Comparison of ENCODE assay signal across 20 cellular contexts in genomic region chr3:100766069-100766468, GRCh38. TPM values are rescaled to one million over a fixed set of nuclear protein-coding genes. Genes with fewer than 3 reads are reported as not detected.
DNase-seq lines count a peak whose midpoint lies in the region; ATAC-seq, FAIRE-seq and TF ChIP-seq lines count a peak whose summit lies in the region.
"Had no signal": no experiment of that assay in that cellular context is flagged by ENCODE, and none has a peak within 500 bp of the region (broad histone marks: within the 10 kb centered on the region; RNA-seq: fewer than 3 reads in every experiment).

No MANE protein-coding gene starts in this region.

- H3K27ac ChIP-seq in right cardiac atrium (ENCODE audit: low read length), result no peak overlapping the region
- H3K27ac ChIP-seq: Peyer's patch had no signal

- WGBS in right cardiac atrium, result 96% methylated on average over 2 of the region's 2 CpGs

- no peak for FAIRE-seq in bronchial epithelial cell (lab: Jason Lieb, UNC)

- H3K9me3 ChIP-seq in right cardiac atrium (ENCODE audit: control insufficient read depth, low read length), result no peaks in the 10 kb centered on the region
- H3K9me3 ChIP-seq: Caco-2, Peyer's patch had no signal

- intact Hi-C loops in right cardiac atrium (cut with DNase I), result no loop called here

- H3K4me1 ChIP-seq in right cardiac atrium (ENCODE audit: control insufficient read depth, insufficient read depth, low read length), result no peaks in the 10 kb centered on the region
- H3K4me1 ChIP-seq: Caco-2, Peyer's patch had no signal

- no peak for DNase-seq in activated naive CD4-positive, alpha-beta T cell treated with anti-CD3 and anti-CD28 coated beads, Interleukin-2, amount 50 U/mL, for 72 hours (ENCODE audit: low spot score in 2 of 2)
- no peak for DNase-seq in activated naive CD4-positive, alpha-beta T cell treated with Interleukin-2 at 50 U/mL for 16 hours
- peak; percentile 29 for DNase-seq in SW480 (ENCODE audit: low spot score)
- DNase-seq in bronchial epithelial cell (ENCODE audit: low read depth), result peak; percentile 74
- DNase-seq in stimulated activated naive CD8-positive, alpha-beta T cell treated with anti-CD3 and anti-CD28 coated beads, Interleukin-15, amount 100 ng/mL, for 72 hours, result no peak
- no peak for DNase-seq in right cardiac atrium
- DNase-seq: ACHN; AML-193; Caco-2; CD4-positive, CD25-positive, alpha-beta regulatory T cell; DMS153; EL; KBM-7; NCI-H1436; NCI-H2029; NCI-H2171 treated with DMSO at 0.1 percent for 48 hours; NCI-H510A; Peyer's patch; SHP77 had no signal

- H3K9me3 Mint-ChIP-seq in activated naive CD4-positive, alpha-beta T cell treated with anti-CD3 and anti-CD28 coated beads, Interleukin-2, amount 50 U/mL, for 72 hours, result no peaks in the 10 kb centered on the region
- no peaks in the 10 kb centered on the region for H3K9me3 Mint-ChIP-seq in stimulated activated naive CD8-positive, alpha-beta T cell treated with anti-CD3 and anti-CD28 coated beads, Interleukin-15, amount 100 ng/mL, for 72 hours
- H3K9me3 Mint-ChIP-seq: CD4-positive, CD25-positive, alpha-beta regulatory T cell had no signal

- H3K36me3 Mint-ChIP-seq in activated naive CD4-positive, alpha-beta T cell treated with anti-CD3 and anti-CD28 coated beads, Interleukin-2, amount 50 U/mL, for 72 hours, result no peaks in the 10 kb centered on the region

- H3K36me3 ChIP-seq in bronchial epithelial cell (ENCODE audit: control insufficient read depth, insufficient read depth, low read length), result no peaks in the 10 kb centered on the region
- H3K36me3 ChIP-seq: Peyer's patch had no signal

- H3K4me3 ChIP-seq in bronchial epithelial cell (ENCODE audit: low read depth, low read length), result no peak overlapping the region
- H3K4me3 ChIP-seq in right cardiac atrium (ENCODE audit: low read length), result no peak overlapping the region
- H3K4me3 ChIP-seq: Peyer's patch had no signal

- H3K27me3 ChIP-seq in bronchial epithelial cell (ENCODE audit: control insufficient read depth, insufficient read depth, low read length) (no peaks in the 10 kb centered on the region), right cardiac atrium (ENCODE audit: control insufficient read depth, insufficient read depth) (no peaks in the 10 kb centered on the region)
- H3K27me3 ChIP-seq: Peyer's patch had no signal

- H3K27ac Mint-ChIP-seq in activated naive CD4-positive, alpha-beta T cell treated with anti-CD3 and anti-CD28 coated beads, Interleukin-2, amount 50 U/mL, for 72 hours, result no peak overlapping the region
- H3K27ac Mint-ChIP-seq in stimulated activated naive CD8-positive, alpha-beta T cell treated with anti-CD3 and anti-CD28 coated beads, Interleukin-15, amount 100 ng/mL, for 72 hours, result no peak overlapping the region
- H3K27ac Mint-ChIP-seq: CD4-positive, CD25-positive, alpha-beta regulatory T cell had no signal

- H3K27me3 Mint-ChIP-seq in stimulated activated naive CD8-positive, alpha-beta T cell treated with anti-CD3 and anti-CD28 coated beads, Interleukin-15, amount 100 ng/mL, for 72 hours, result no peaks in the 10 kb centered on the region
- H3K27me3 Mint-ChIP-seq: CD4-positive, CD25-positive, alpha-beta regulatory T cell had no signal

- ATAC-seq in activated naive CD4-positive, alpha-beta T cell treated with anti-CD3 and anti-CD28 coated beads, Interleukin-2, amount 50 U/mL, for 72 hours, result peak; percentile 55 to 72
- peak; percentile 71 for ATAC-seq in stimulated activated naive CD8-positive, alpha-beta T cell treated with anti-CD3 and anti-CD28 coated beads, Interleukin-15, amount 100 ng/mL, for 72 hours
- no peak for ATAC-seq in GM21515 (IDR thresholded peaks at IDR 0.05; ENCODE audit: unreplicated experiment)
- no peak for ATAC-seq in right cardiac atrium

- peaks cover 15% of the 10 kb centered on the region for H3K4me1 Mint-ChIP-seq in stimulated activated naive CD8-positive, alpha-beta T cell treated with anti-CD3 and anti-CD28 coated beads, Interleukin-15, amount 100 ng/mL, for 72 hours
- H3K4me1 Mint-ChIP-seq: CD4-positive, CD25-positive, alpha-beta regulatory T cell had no signal

- no peak overlapping the region for H3K4me3 Mint-ChIP-seq in stimulated activated naive CD8-positive, alpha-beta T cell treated with anti-CD3 and anti-CD28 coated beads, Interleukin-15, amount 100 ng/mL, for 72 hours
- H3K4me3 Mint-ChIP-seq: CD4-positive, CD25-positive, alpha-beta regulatory T cell had no signal

- TF ChIP-seq CTCF in bronchial epithelial cell (IDR thresholded peaks at IDR 0.05; ENCODE audit: insufficient read depth, low read length, severe bottlenecking), result no peak

RNA-seq across cellular contexts. Expression of gene TFG, which starts 56.8 kb away (rescaled TPM):
- total RNA-seq in activated naive CD4-positive, alpha-beta T cell treated with anti-CD3 and anti-CD28 coated beads, Interleukin-2, amount 50 U/mL, for 72 hours, result 10 to 100 TPM; 44.8 to 74.0 TPM
- total RNA-seq in bronchial epithelial cell (64.8 and 68.2 TPM in 2 replicates), right cardiac atrium (10 to 100 TPM; 81.6 to 98.6 (median 88.2) TPM)
- 89.0 TPM for polyA plus RNA-seq in right cardiac atrium

Comparison
In these comparisons a context has a peak if more than half of its experiments do, and no peak if none do; other contexts are left out.
1. ATAC-seq: peak in activated naive CD4-positive, alpha-beta T cell treated with anti-CD3 and anti-CD28 coated beads, Interleukin-2, amount 50 U/mL, for 72 hours (2 of 2) and stimulated activated naive CD8-positive, alpha-beta T cell treated with anti-CD3 and anti-CD28 coated beads, Interleukin-15, amount 100 ng/mL, for 72 hours (single experiment); none in GM21515 (single experiment) and right cardiac atrium (0 of 2).
2. DNase-seq: peak in SW480 (single experiment) and bronchial epithelial cell (single experiment); none in activated naive CD4-positive, alpha-beta T cell treated with anti-CD3 and anti-CD28 coated beads, Interleukin-2, amount 50 U/mL, for 72 hours (0 of 2), activated naive CD4-positive, alpha-beta T cell treated with Interleukin-2 at 50 U/mL for 16 hours (single experiment), stimulated activated naive CD8-positive, alpha-beta T cell treated with anti-CD3 and anti-CD28 coated beads, Interleukin-15, amount 100 ng/mL, for 72 hours (0 of 2) and right cardiac atrium (0 of 3).